Comparison of ENCODE assay signal across 22 cellular contexts in the genomic region with DNA sequence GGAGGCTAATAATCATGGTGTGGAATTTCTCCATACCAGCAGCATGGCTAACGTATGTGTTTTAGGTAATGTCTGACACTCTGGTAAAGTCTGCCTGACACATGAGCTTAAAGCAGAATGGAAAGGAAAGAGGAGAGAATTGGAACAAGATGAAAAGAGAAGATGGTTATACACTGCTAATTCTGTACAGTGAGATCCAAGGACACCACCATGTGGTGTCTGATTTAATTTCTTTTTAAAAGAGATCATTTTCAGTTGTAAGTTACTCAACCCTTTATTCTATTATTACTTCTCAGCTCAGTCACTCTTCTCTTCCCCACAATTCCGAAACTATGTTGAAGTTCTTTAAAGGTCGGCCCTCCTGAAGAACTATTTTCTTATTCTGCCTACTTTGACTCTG. TPM values are rescaled to one million over a fixed set of nuclear protein-coding genes. Genes with fewer than 3 reads are reported as not detected.
DNase-seq lines count a peak whose midpoint lies in the region; ATAC-seq and TF ChIP-seq lines count a peak whose summit lies in the region.
"Had no signal": no experiment of that assay in that cellular context is flagged by ENCODE, and none has a peak within 500 bp of the region (broad histone marks: within the 10 kb centered on the region; RNA-seq: fewer than 3 reads in every experiment).

No MANE protein-coding gene starts in this region.

- no peaks in the 10 kb centered on the region for H3F3A ChIP-seq in GM23338 (replicated peaks; ENCODE audit: low read depth)

- DNase-seq in DMS53 (lab: John Stamatoyannopoulos, UW) (peak; percentile 5), DMS53 treated with DMSO at 0.1 percent for 48 hours (lab: John Stamatoyannopoulos, UW; ENCODE audit: unreplicated experiment) (no peak), SK-MEL-5 (ENCODE audit: low read depth, low spot score) (peak; percentile 50), chondrocyte (ENCODE audit: low spot score) (no peak), superior temporal gyrus (ENCODE audit: extremely low spot score) (peak; percentile 28), GM23338 (ENCODE audit: low spot score) (no peak), kidney tubule cell (ENCODE audit: low spot score) (no peak)
- DNase-seq in activated CD4-positive, alpha-beta T cell treated with anti-CD3 and anti-CD28 coated beads, Interleukin-2, amount 50 U/mL, for 4 hours = no peak
- DNase-seq: CD4-positive, alpha-beta memory T cell; GDM1; MV-4-11; NCI-H1694 treated with DMSO at 0.1 percent for 48 hours; NCI-H2107; NCI-H226; NCI-H774; PC-9; RPMI8226; SHP77; T-cell had no signal

- H3K27ac Mint-ChIP-seq in chondrocyte (ENCODE audit: unreplicated experiment) (no peak overlapping the region), GM23338 (no peak overlapping the region)
- H3K27ac Mint-ChIP-seq: T-cell had no signal

- H3K27ac ChIP-seq in GM23338 (ENCODE audit: low read depth) = no peak overlapping the region
- H3K27ac ChIP-seq: 22Rv1; BLaER1 treated with 17β-estradiol and CSF1 and Interleukin-3, amounts not matched to agents 10 nM and 100 nM; PC-9; SK-N-MC had no signal

- TF ChIP-seq CTCF in chondrocyte (IDR thresholded peaks at IDR 0.05) (peak; percentile 24), GM23338 (conservative IDR thresholded peaks at IDR 0.05; ENCODE audit: low read depth in 2 of 2) (no peak)

- peaks cover 10% of the 10 kb centered on the region; the same call in 1 of the 2 replicates for H4K20me1 ChIP-seq in GM23338 (replicated peaks; ENCODE audit: insufficient read depth)
- H4K20me1 ChIP-seq: BLaER1 treated with 17β-estradiol and CSF1 and Interleukin-3, amounts not matched to agents 10 nM and 100 nM had no signal

- H3K27me3 ChIP-seq in GM23338 (ENCODE audit: insufficient read depth) = no peaks in the 10 kb centered on the region
- H3K27me3 ChIP-seq: BLaER1 treated with 17β-estradiol and CSF1 and Interleukin-3, amounts not matched to agents 10 nM and 100 nM had no signal

- no peak for ATAC-seq in GM23338
- ATAC-seq: T-cell had no signal

- no peaks in the 10 kb centered on the region for H3K4me1 Mint-ChIP-seq in chondrocyte (ENCODE audit: low read depth)
- H3K4me1 Mint-ChIP-seq in GM23338 = peaks cover 8% of the 10 kb centered on the region; the same call in 2 of the 3 replicates
- H3K4me1 Mint-ChIP-seq: CD4-positive, alpha-beta memory T cell; T-cell had no signal

- no peaks in the 10 kb centered on the region for H3K9me2 ChIP-seq in GM23338 (ENCODE audit: insufficient read depth)

- H3K36me3 Mint-ChIP-seq in chondrocyte (ENCODE audit: low read depth) = peaks cover 53% of the 10 kb centered on the region
- H3K36me3 Mint-ChIP-seq in GM23338 (ENCODE audit: low read depth) = peaks cover 34% of the 10 kb centered on the region

- H3K4me2 ChIP-seq in GM23338 = no peak overlapping the region
- H3K4me2 ChIP-seq: BLaER1 treated with 17β-estradiol and CSF1 and Interleukin-3, amounts not matched to agents 10 nM and 100 nM; PC-9 had no signal

- in situ Hi-C loops in SK-MEL-5 (cut with HindIII; ENCODE audit: low pct_unique_long_range_greater_than_20kb, low sequenced_read_pairs) = no loop called here

- no peak overlapping the region for H3K4me3 Mint-ChIP-seq in chondrocyte (ENCODE audit: unreplicated experiment)
- H3K4me3 Mint-ChIP-seq in GM23338 = no peak overlapping the region
- H3K4me3 Mint-ChIP-seq: CD4-positive, alpha-beta memory T cell; T-cell had no signal

- H3K79me2 ChIP-seq in GM23338 (replicated peaks; ENCODE audit: insufficient read depth) = no peaks in the 10 kb centered on the region

- H3K4me3 ChIP-seq in GM23338 = no peak overlapping the region
- H3K4me3 ChIP-seq: BLaER1 treated with 17β-estradiol and CSF1 and Interleukin-3, amounts not matched to agents 10 nM and 100 nM; PC-9; SK-N-MC had no signal

- no peak overlapping the region for H2AFZ ChIP-seq in GM23338
- H2AFZ ChIP-seq: PC-9 had no signal

- H3K36me3 ChIP-seq in GM23338 (ENCODE audit: insufficient read depth) = peaks cover 43% of the 10 kb centered on the region

- H3K27me3 Mint-ChIP-seq in chondrocyte (ENCODE audit: low read depth) (no peaks in the 10 kb centered on the region), GM23338 (ENCODE audit: insufficient read depth, low read depth, poor library complexity) (peaks cover 3% of the 10 kb centered on the region)
- H3K27me3 Mint-ChIP-seq: CD4-positive, alpha-beta memory T cell; T-cell had no signal

- H3K4me1 ChIP-seq in GM23338 (ENCODE audit: insufficient read depth) = no peaks in the 10 kb centered on the region
- H3K4me1 ChIP-seq: BLaER1 treated with 17β-estradiol and CSF1 and Interleukin-3, amounts not matched to agents 10 nM and 100 nM had no signal

- no peaks in the 10 kb centered on the region for H3K9me3 Mint-ChIP-seq in chondrocyte (ENCODE audit: low read depth)
- no peaks in the 10 kb centered on the region for H3K9me3 Mint-ChIP-seq in GM23338
- H3K9me3 Mint-ChIP-seq: T-cell had no signal

TF ChIP-seq in GM23338, 12 proteins besides CTCF, POLR2A, EP300 and RAD21 (continues in another document):
- TF ChIP-seq CREB1 (CRISPR knock-in tag; IDR thresholded peaks at IDR 0.05; ENCODE audit: low read depth) (no peak), JUNB (IDR thresholded peaks at IDR 0.05; ENCODE audit: unreplicated experiment) (no peak), EZH2phosphoT487 (IDR thresholded peaks at IDR 0.05; ENCODE audit: unreplicated experiment) (no peak), ZNF114 (CRISPR knock-in tag; IDR thresholded peaks at IDR 0.05) (no peak), STAT1 (IDR thresholded peaks at IDR 0.05; ENCODE audit: unreplicated experiment) (no peak), POLR2AphosphoS5 (IDR thresholded peaks at IDR 0.05; ENCODE audit: low read depth) (no peak)
- TF ChIP-seq, protein P1, sequence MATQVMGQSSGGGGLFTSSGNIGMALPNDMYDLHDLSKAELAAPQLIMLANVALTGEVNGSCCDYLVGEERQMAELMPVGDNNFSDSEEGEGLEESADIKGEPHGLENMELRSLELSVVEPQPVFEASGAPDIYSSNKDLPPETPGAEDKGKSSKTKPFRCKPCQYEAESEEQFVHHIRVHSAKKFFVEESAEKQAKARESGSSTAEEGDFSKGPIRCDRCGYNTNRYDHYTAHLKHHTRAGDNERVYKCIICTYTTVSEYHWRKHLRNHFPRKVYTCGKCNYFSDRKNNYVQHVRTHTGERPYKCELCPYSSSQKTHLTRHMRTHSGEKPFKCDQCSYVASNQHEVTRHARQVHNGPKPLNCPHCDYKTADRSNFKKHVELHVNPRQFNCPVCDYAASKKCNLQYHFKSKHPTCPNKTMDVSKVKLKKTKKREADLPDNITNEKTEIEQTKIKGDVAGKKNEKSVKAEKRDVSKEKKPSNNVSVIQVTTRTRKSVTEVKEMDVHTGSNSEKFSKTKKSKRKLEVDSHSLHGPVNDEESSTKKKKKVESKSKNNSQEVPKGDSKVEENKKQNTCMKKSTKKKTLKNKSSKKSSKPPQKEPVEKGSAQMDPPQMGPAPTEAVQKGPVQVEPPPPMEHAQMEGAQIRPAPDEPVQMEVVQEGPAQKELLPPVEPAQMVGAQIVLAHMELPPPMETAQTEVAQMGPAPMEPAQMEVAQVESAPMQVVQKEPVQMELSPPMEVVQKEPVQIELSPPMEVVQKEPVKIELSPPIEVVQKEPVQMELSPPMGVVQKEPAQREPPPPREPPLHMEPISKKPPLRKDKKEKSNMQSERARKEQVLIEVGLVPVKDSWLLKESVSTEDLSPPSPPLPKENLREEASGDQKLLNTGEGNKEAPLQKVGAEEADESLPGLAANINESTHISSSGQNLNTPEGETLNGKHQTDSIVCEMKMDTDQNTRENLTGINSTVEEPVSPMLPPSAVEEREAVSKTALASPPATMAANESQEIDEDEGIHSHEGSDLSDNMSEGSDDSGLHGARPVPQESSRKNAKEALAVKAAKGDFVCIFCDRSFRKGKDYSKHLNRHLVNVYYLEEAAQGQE (IDR thresholded peaks at IDR 0.05; ENCODE audit: unreplicated experiment) = no peak
- TF ChIP-seq, protein P2, sequence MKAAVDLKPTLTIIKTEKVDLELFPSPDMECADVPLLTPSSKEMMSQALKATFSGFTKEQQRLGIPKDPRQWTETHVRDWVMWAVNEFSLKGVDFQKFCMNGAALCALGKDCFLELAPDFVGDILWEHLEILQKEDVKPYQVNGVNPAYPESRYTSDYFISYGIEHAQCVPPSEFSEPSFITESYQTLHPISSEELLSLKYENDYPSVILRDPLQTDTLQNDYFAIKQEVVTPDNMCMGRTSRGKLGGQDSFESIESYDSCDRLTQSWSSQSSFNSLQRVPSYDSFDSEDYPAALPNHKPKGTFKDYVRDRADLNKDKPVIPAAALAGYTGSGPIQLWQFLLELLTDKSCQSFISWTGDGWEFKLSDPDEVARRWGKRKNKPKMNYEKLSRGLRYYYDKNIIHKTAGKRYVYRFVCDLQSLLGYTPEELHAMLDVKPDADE (IDR thresholded peaks at IDR 0.05) = no peak

RNA-seq across cellular contexts. Expression of a gene that starts 15.6 kb away (rescaled TPM):
- 18.0 and 21.3 TPM in 2 replicates for total RNA-seq in SK-MEL-5 (2014; rRNA removed; shearing (Covaris generic))
- polyA plus RNA-seq in SK-MEL-5 (2015; cell fraction: cytosol; rRNA removed) = 18.3 and 22.7 TPM in 2 replicates
- 200 and 264 TPM in 2 replicates for polyA plus RNA-seq in SK-MEL-5 (2015; cell fraction: nucleus; rRNA removed)
- 24.3 to 30.8 TPM (median 29.5 TPM) in 3 replicates for total RNA-seq in chondrocyte
- total RNA-seq in GM23338 (2014; rRNA removed; shearing (Covaris generic)) = 27.3 and 32.2 TPM in 2 replicates
- 14.3 and 15.9 TPM in 2 replicates for polyA plus RNA-seq in GM23338 (2016; fragmentation: Nextera tagmentation; extraction: Ambion mirVana)

Comparison
In these comparisons a context has a peak if more than half of its experiments do, and no peak if none do; other contexts are left out.
1. DNase-seq: peak in DMS53 (single experiment), SK-MEL-5 (single experiment) and superior temporal gyrus (single experiment); none in DMS53 treated with DMSO at 0.1 percent for 48 hours (single experiment), chondrocyte (single experiment), GM23338 (single experiment), activated CD4-positive, alpha-beta T cell treated with anti-CD3 and anti-CD28 coated beads, Interleukin-2, amount 50 U/mL, for 4 hours (0 of 2) and kidney tubule cell (single experiment).